In genomic region chr6:39172377-39172757, GRCh38 we compare ENCODE assay signal across 35 cellular contexts. TPM values are rescaled to one million over a fixed set of nuclear protein-coding genes. Genes with fewer than 3 reads are reported as not detected.
"Had no signal": no experiment of that assay in that cellular context is flagged by ENCODE, and none has a peak within 500 bp of the region (broad histone marks: within the 10 kb centered on the region; RNA-seq: fewer than 3 reads in every experiment).

No MANE protein-coding gene starts in this region.

- DNase-seq: activated CD4-positive, alpha-beta memory T cell treated with anti-CD3 and anti-CD28 coated beads for 36 hours; activated CD4-positive, alpha-beta T cell treated with anti-CD3 and anti-CD28 coated beads for 36 hours; activated CD4-positive, alpha-beta T cell treated with anti-CD3 and anti-CD28 coated beads, Interleukin-2, amount 10 ng/mL, durations not matched to agents 24 days and 14 days; activated CD4-positive, CD25-positive, alpha-beta regulatory T cell; activated CD4-positive, CD25-positive, alpha-beta regulatory T cell treated with anti-CD3 and anti-CD28 coated beads, Interleukin-2, amount 50 U/mL, for 72 hours; activated CD8-positive, alpha-beta memory T cell treated with anti-CD3 and anti-CD28 coated beads, Interleukin-2, amount 10 ng/mL, durations not matched to agents 7 days and 5 days; activated CD8-positive, alpha-beta memory T cell treated with anti-CD3 and anti-CD28 coated beads, Interleukin-2, amount 50 U/mL, for 48 hours; activated CD8-positive, alpha-beta T cell treated with anti-CD3 and anti-CD28 coated beads, Interleukin-2, amount 10 ng/mL, durations not matched to agents 7 days and 5 days; activated naive CD4-positive, alpha-beta T cell treated with anti-CD3 and anti-CD28 coated beads for 36 hours; activated naive CD8-positive, alpha-beta T cell treated with anti-CD3 and anti-CD28 coated beads, Interleukin-2, amount 10 ng/mL, durations not matched to agents 7 days and 5 days; activated T-cell treated with anti-CD3 and anti-CD28 coated beads for 4 hours; activated T-cell treated with anti-CD3 and anti-CD28 coated beads, Interleukin-2, amount 50 U/mL, for 24 hours; activated T-cell treated with anti-CD3 and anti-CD28 coated beads, Interleukin-2, amount 50 U/mL, for 72 hours; dermis blood vessel endothelial cell; effector CD4-positive, alpha-beta T cell; effector memory CD8-positive, alpha-beta T cell; esophagus squamous epithelium; foreskin melanocyte; T-helper 1 cell; T-helper 17 cell; T1000; WERI-Rb-1 had no signal

- H3K27ac Mint-ChIP-seq: activated CD4-positive, alpha-beta memory T cell treated with anti-CD3 and anti-CD28 coated beads for 36 hours; activated CD4-positive, alpha-beta T cell treated with anti-CD3 and anti-CD28 coated beads for 36 hours; activated CD4-positive, alpha-beta T cell treated with anti-CD3 and anti-CD28 coated beads, Interleukin-2, amount 10 ng/mL, durations not matched to agents 24 days and 14 days; activated CD8-positive, alpha-beta memory T cell treated with anti-CD3 and anti-CD28 coated beads, Interleukin-2, amount 10 ng/mL, durations not matched to agents 7 days and 5 days; activated CD8-positive, alpha-beta T cell treated with anti-CD3 and anti-CD28 coated beads, Interleukin-2, amount 10 ng/mL, durations not matched to agents 7 days and 5 days; activated naive CD4-positive, alpha-beta T cell treated with anti-CD3 and anti-CD28 coated beads for 36 hours; activated naive CD4-positive, alpha-beta T cell treated with anti-CD3 and anti-CD28 coated beads, Interleukin-2, amount 50 U/mL, for 72 hours; activated naive CD8-positive, alpha-beta T cell treated with anti-CD3 and anti-CD28 coated beads, Interleukin-2, amount 10 ng/mL, durations not matched to agents 7 days and 5 days; activated T-cell treated with anti-CD3 and anti-CD28 coated beads, Interleukin-2, amount 50 U/mL, for 24 hours; activated T-cell treated with anti-CD3 and anti-CD28 coated beads, Interleukin-2, amount 50 U/mL, for 72 hours; brain; effector memory CD8-positive, alpha-beta T cell; T-helper 17 cell; T-helper 2 cell treated with Interferon-gamma antibody and Interleukin-4, amounts not matched to agents 5 μg/mL and 100 μg/mL, for 36 hours had no signal

- H3K27ac ChIP-seq: ascending aorta, breast epithelium, cardiac muscle cell, coronary artery, epithelial cell of prostate, esophagus squamous epithelium, gastroesophageal sphincter, WERI-Rb-1 had no signal

- H3K4me3 ChIP-seq: ascending aorta, breast epithelium, cardiac muscle cell, coronary artery, esophagus squamous epithelium, gastroesophageal sphincter had no signal

- H3K36me3 ChIP-seq: ascending aorta, breast epithelium, cardiac muscle cell, esophagus squamous epithelium, gastroesophageal sphincter, WERI-Rb-1 had no signal

- H3K4me1 Mint-ChIP-seq: activated CD4-positive, alpha-beta T cell treated with anti-CD3 and anti-CD28 coated beads for 36 hours; activated CD8-positive, alpha-beta memory T cell treated with anti-CD3 and anti-CD28 coated beads, Interleukin-2, amount 10 ng/mL, durations not matched to agents 7 days and 5 days; activated naive CD8-positive, alpha-beta T cell treated with anti-CD3 and anti-CD28 coated beads, Interleukin-2, amount 10 ng/mL, durations not matched to agents 7 days and 5 days; brain; central memory CD8-positive, alpha-beta T cell had no signal

- H3K36me3 Mint-ChIP-seq: activated CD4-positive, alpha-beta memory T cell treated with anti-CD3 and anti-CD28 coated beads for 36 hours; brain had no signal

- H3K27me3 ChIP-seq: ascending aorta, breast epithelium had no signal

- H3K27me3 Mint-ChIP-seq: activated CD4-positive, alpha-beta T cell treated with anti-CD3 and anti-CD28 coated beads, Interleukin-2, amount 10 ng/mL, durations not matched to agents 24 days and 14 days; activated CD8-positive, alpha-beta memory T cell treated with anti-CD3 and anti-CD28 coated beads, Interleukin-2, amount 10 ng/mL, durations not matched to agents 7 days and 5 days; activated T-cell treated with anti-CD3 and anti-CD28 coated beads, Interleukin-2, amount 50 U/mL, for 24 hours; central memory CD8-positive, alpha-beta T cell had no signal

- H3K4me3 Mint-ChIP-seq: activated CD4-positive, alpha-beta memory T cell treated with anti-CD3 and anti-CD28 coated beads for 36 hours; activated CD4-positive, alpha-beta T cell treated with anti-CD3 and anti-CD28 coated beads for 36 hours; activated CD4-positive, alpha-beta T cell treated with anti-CD3 and anti-CD28 coated beads, Interleukin-2, amount 10 ng/mL, durations not matched to agents 24 days and 14 days; activated CD8-positive, alpha-beta memory T cell treated with anti-CD3 and anti-CD28 coated beads, Interleukin-2, amount 10 ng/mL, durations not matched to agents 7 days and 5 days; activated CD8-positive, alpha-beta T cell treated with anti-CD3 and anti-CD28 coated beads, Interleukin-2, amount 10 ng/mL, durations not matched to agents 7 days and 5 days; activated naive CD4-positive, alpha-beta T cell treated with anti-CD3 and anti-CD28 coated beads for 36 hours; activated naive CD8-positive, alpha-beta T cell treated with anti-CD3 and anti-CD28 coated beads, Interleukin-2, amount 10 ng/mL, durations not matched to agents 7 days and 5 days; activated T-cell treated with anti-CD3 and anti-CD28 coated beads, Interleukin-2, amount 50 U/mL, for 24 hours; activated T-cell treated with anti-CD3 and anti-CD28 coated beads, Interleukin-2, amount 50 U/mL, for 72 hours; brain; central memory CD8-positive, alpha-beta T cell; effector memory CD8-positive, alpha-beta T cell; T-helper 17 cell; T-helper 2 cell treated with Interferon-gamma antibody and Interleukin-4, amounts not matched to agents 5 μg/mL and 100 μg/mL, for 36 hours had no signal

- H3K4me1 ChIP-seq: ascending aorta, breast epithelium, gastroesophageal sphincter had no signal

RNA-seq across cellular contexts. Expression of gene KCNK5, which starts 56.9 kb away (rescaled TPM):
- total RNA-seq: endothelial cell of umbilical vein, fibroblast of villous mesenchyme, glomerular endothelial cell had no signal
- polyA plus RNA-seq: endothelial cell of umbilical vein had no signal
